In genomic region chr6:13422601-13423247, GRCh38 we compare ENCODE assay signal across 1 cellular context.
TF ChIP-seq lines count a peak whose summit lies in the region.

No MANE protein-coding gene starts in this region.

TF ChIP-seq in IMR-90, 13 proteins besides CTCF, POLR2A, EP300 and RAD21 (continued from another document):
- no peak for TF ChIP-seq RFX5 (IDR thresholded peaks at IDR 0.05; ENCODE audit: low read depth, low read length)
- no peak for TF ChIP-seq MXI1 (IDR thresholded peaks at IDR 0.05; ENCODE audit: borderline replicate concordance, low read depth, low read length)
- no peak for TF ChIP-seq CEBPB (IDR thresholded peaks at IDR 0.05; ENCODE audit: low read depth, low read length)
- no peak for TF ChIP-seq FOS (IDR thresholded peaks at IDR 0.05; ENCODE audit: low read depth, low read length)
- no peak for TF ChIP-seq MAFK (IDR thresholded peaks at IDR 0.05; ENCODE audit: low read depth, low read length)
- TF ChIP-seq CHD1 (IDR thresholded peaks at IDR 0.05; ENCODE audit: low read depth, low read length), result no peak
- no peak for TF ChIP-seq NFE2L2 (IDR thresholded peaks at IDR 0.05; ENCODE audit: low read depth, low read length)
- TF ChIP-seq SMC3 (IDR thresholded peaks at IDR 0.05; ENCODE audit: low read depth, low read length), result no peak
- no peak for TF ChIP-seq BHLHE40 (IDR thresholded peaks at IDR 0.05; ENCODE audit: low read depth, low read length)
